Comparison of ENCODE assay signal across 8 cellular contexts in the genomic region with DNA sequence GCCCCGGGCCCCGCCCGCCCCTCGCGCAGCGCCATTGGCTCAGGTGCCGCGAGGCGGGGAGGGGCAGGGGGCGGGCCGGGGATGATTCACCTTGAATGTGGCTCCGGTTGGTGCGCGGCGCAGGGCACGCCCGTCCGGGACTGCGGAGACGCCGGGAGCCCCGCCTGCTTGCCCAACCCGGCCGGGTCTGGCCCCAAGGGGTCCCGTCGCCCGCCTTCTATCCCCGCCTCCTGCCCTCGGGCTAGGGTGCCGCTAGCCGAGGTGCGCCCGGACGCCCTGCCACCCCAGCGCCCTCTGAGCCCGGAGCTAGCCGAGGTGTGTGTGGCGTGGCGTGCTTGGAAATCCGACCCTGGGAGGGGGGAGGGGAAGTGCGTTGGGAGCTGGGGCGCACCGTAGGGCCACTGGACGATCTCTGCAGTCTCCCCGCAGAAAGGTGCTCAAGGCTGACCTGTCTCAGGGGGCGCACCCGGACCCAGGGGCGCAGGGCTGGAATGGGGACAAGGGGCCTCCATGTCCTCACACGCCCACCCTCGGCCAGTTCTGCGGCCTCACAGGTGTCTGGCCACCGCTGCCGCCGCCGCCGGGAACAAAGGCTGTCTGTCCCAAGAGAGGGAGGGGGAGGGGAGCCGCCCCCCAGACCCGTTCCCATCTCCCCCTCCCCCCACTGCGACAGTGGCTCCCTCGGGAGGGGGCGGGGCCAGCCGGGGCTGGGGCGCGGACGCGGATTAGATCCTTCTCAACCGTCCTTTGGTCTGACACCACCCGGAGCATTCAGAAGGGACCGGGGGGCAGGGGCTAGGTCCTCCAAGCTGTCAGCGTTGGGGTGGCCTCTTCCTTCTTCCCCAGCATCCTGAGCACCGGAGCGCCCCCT.
A peak's percentile ranks its signal among the peaks of the same experiment; 100 is the strongest.
DNase-seq lines count a peak whose midpoint lies in the region; ATAC-seq, FAIRE-seq and TF ChIP-seq lines count a peak whose summit lies in the region.

No MANE protein-coding gene starts in this region.

- H2AK5ac ChIP-seq in IMR-90 (ENCODE audit: low read depth, low read length): no peak overlapping the region

- H3K56ac ChIP-seq in IMR-90 (ENCODE audit: extremely low read depth, insufficient read depth, low read length): no peak overlapping the region

- H3K9me3 Mint-ChIP-seq in activated T-helper 2 cell treated with anti-CD3 and anti-CD28 coated beads, Interferon-gamma antibody, Interleukin-2, Interleukin-4, amounts not matched to agents 10 μg/mL and 5 μg/mL and 100 μg/mL, durations not matched to agents 14 hours and 24 hours and 36 hours: no peaks in the 10 kb centered on the region

- H4K8ac ChIP-seq in IMR-90 (ENCODE audit: low read depth in 2 of 2, low read length in 2 of 2): no peak overlapping the region

- H4K20me1 ChIP-seq in IMR-90 (ENCODE audit: insufficient read depth, low read length): peaks cover 35% of the 10 kb centered on the region

- no peak overlapping the region for H4K91ac ChIP-seq in IMR-90 (ENCODE audit: insufficient read depth, low read depth, low read length)

- no peak overlapping the region for H2BK120ac ChIP-seq in IMR-90 (ENCODE audit: low read depth, low read length)

- no peak overlapping the region for H2BK20ac ChIP-seq in IMR-90 (ENCODE audit: low read depth, low read length)

- H3K4me1 ChIP-seq in IMR-90 (ENCODE audit: control insufficient read depth, insufficient read depth, low read length): peaks cover 2% of the 10 kb centered on the region; the same call in 1 of the 2 replicates
- peaks cover 28% of the 10 kb centered on the region for H3K4me1 ChIP-seq in iPS-15b (ENCODE audit: control insufficient read depth, insufficient read depth, low read length)

- peak overlapping the region; percentile 78 for H3K4me3 Mint-ChIP-seq in activated T-helper 2 cell treated with anti-CD3 and anti-CD28 coated beads, Interferon-gamma antibody, Interleukin-2, Interleukin-4, amounts not matched to agents 10 μg/mL and 5 μg/mL and 100 μg/mL, durations not matched to agents 14 hours and 24 hours and 36 hours (ENCODE audit: low read depth)

- in situ Hi-C loops in IMR-90 (cut with MboI; ENCODE audit: low sequenced_read_pairs): no loop called here

- H3K27me3 ChIP-seq in IMR-90 (ENCODE audit: control insufficient read depth, insufficient read depth, low read length) (peaks cover 97% of the 10 kb centered on the region), iPS-15b (ENCODE audit: control insufficient read depth, insufficient read depth, low read length) (peaks cover 69% of the 10 kb centered on the region)

- intact Hi-C loops in IMR-90 (cut with micrococcal nuclease): no loop called here
- intact Hi-C loops in activated T-helper 2 cell treated with anti-CD3 and anti-CD28 coated beads, Interferon-gamma antibody, Interleukin-2, Interleukin-4, amounts not matched to agents 10 μg/mL and 5 μg/mL and 100 μg/mL, durations not matched to agents 14 hours and 24 hours and 36 hours (cut with micrococcal nuclease): loop anchor here (2.0 to 10.0 kb wide), 3 partner anchors 44 to 954 kb away; a partner anchor contains a TSS

- peaks cover 61% of the 10 kb centered on the region for H3K27me3 Mint-ChIP-seq in activated T-helper 2 cell treated with anti-CD3 and anti-CD28 coated beads, Interferon-gamma antibody, Interleukin-2, Interleukin-4, amounts not matched to agents 10 μg/mL and 5 μg/mL and 100 μg/mL, durations not matched to agents 14 hours and 24 hours and 36 hours (ENCODE audit: low read depth)

- no peak overlapping the region for H2BK5ac ChIP-seq in IMR-90 (ENCODE audit: low read depth, low read length, poor library complexity, severe bottlenecking)

- H3K23ac ChIP-seq in IMR-90 (ENCODE audit: low read depth, low read length): no peak overlapping the region

- H3K4me3 ChIP-seq in IMR-90 (ENCODE audit: insufficient read depth, low read depth, low read length) (no peak overlapping the region), iPS-15b (ENCODE audit: low read depth, low read length) (peak overlapping the region; percentile 77)

- peak; percentile 9 for FAIRE-seq in GM12892 (lab: Jason Lieb, UNC)

- no peak overlapping the region for H2BK15ac ChIP-seq in IMR-90 (ENCODE audit: low read depth, low read length)

- TF ChIP-seq POLR2A in GM12892 (IDR thresholded peaks at IDR 0.05; ENCODE audit: low read depth, low read length) (no peak), IMR-90 (IDR thresholded peaks at IDR 0.05; ENCODE audit: low read depth, low read length) (no peak)

- H3K79me1 ChIP-seq in IMR-90 (ENCODE audit: low read depth in 1 of 2, low read length in 2 of 2): no peaks in the 10 kb centered on the region

- no peak overlapping the region for H3K14ac ChIP-seq in IMR-90 (replicated peaks; ENCODE audit: low read depth, low read length)

- dilution Hi-C loops in IMR-90 (cut with HindIII; ENCODE audit: low sequenced_read_pairs, unreplicated experiment): no loop called here

- no peak overlapping the region for H3K9ac ChIP-seq in IMR-90 (ENCODE audit: low read depth, low read length)
- H3K9ac ChIP-seq in iPS-15b (ENCODE audit: low read depth, low read length): no peak overlapping the region

- no peak overlapping the region for H3K4ac ChIP-seq in IMR-90 (ENCODE audit: low read depth, low read length)

- no peak overlapping the region for H3K4me2 ChIP-seq in IMR-90 (ENCODE audit: low read depth, low read length)

- DNase-seq in GM12892 (ENCODE audit: insufficient read length) (peak; percentile 73), IMR-90 (no peak), RKO (ENCODE audit: low spot score) (peak; percentile 93), SK-N-DZ (ENCODE audit: low spot score) (no peak)
- DNase-seq in activated T-helper 2 cell treated with anti-CD3 and anti-CD28 coated beads, Interferon-gamma antibody, Interleukin-2, Interleukin-4, amounts not matched to agents 10 μg/mL and 5 μg/mL and 100 μg/mL, durations not matched to agents 14 hours and 24 hours and 36 hours (ENCODE audit: low spot score): peak; percentile 44
- peak; percentile 77 for DNase-seq in stimulated activated CD4-positive, alpha-beta T cell treated with anti-CD3 and anti-CD28 coated beads, Interleukin-12 subunit alpha, Interleukin-12 subunit beta, amount 100 ng/mL, for 4 hours

- peaks cover 23% of the 10 kb centered on the region for H3K4me1 Mint-ChIP-seq in activated T-helper 2 cell treated with anti-CD3 and anti-CD28 coated beads, Interferon-gamma antibody, Interleukin-2, Interleukin-4, amounts not matched to agents 10 μg/mL and 5 μg/mL and 100 μg/mL, durations not matched to agents 14 hours and 24 hours and 36 hours (ENCODE audit: low read depth)

- H3K9me3 ChIP-seq in IMR-90 (ENCODE audit: control insufficient read depth, insufficient read depth, low read length): peaks cover 13% of the 10 kb centered on the region
- no peaks in the 10 kb centered on the region for H3K9me3 ChIP-seq in iPS-15b (ENCODE audit: control insufficient read depth, insufficient read depth, low read length)

- H3K18ac ChIP-seq in IMR-90 (ENCODE audit: low read depth, low read length): no peak overlapping the region

- no peak overlapping the region for H4K5ac ChIP-seq in IMR-90 (ENCODE audit: low read depth, low read length)

- POLR2A ChIA-PET in IMR-90 (lab: Charles Lee; ENCODE audit: unreplicated experiment): no interaction called here

- no peak overlapping the region for H3K27ac Mint-ChIP-seq in activated T-helper 2 cell treated with anti-CD3 and anti-CD28 coated beads, Interferon-gamma antibody, Interleukin-2, Interleukin-4, amounts not matched to agents 10 μg/mL and 5 μg/mL and 100 μg/mL, durations not matched to agents 14 hours and 24 hours and 36 hours

- 1% methylated on average over 26 of the region's 72 CpGs; no CpG with 5 or more reads in 1 of the 2 experiments for WGBS in IMR-90 (ENCODE audit: extremely low coverage in 2 of 2, insufficient read length in 1 of 2), 2 experiments

- peak overlapping the region; percentile 70 for H2AFZ ChIP-seq in IMR-90 (replicated peaks; ENCODE audit: low read length, poor library complexity)

- ATAC-seq in IMR-90 (ENCODE audit: low read depth) (peak; percentile 15; the same call in 1 of the 2 replicates), GM19455 (IDR thresholded peaks at IDR 0.05; ENCODE audit: unreplicated experiment) (no peak)

- H3K27ac ChIP-seq in IMR-90 (ENCODE audit: insufficient read depth, low read length): no peak overlapping the region

- H3K36me3 ChIP-seq in IMR-90 (ENCODE audit: control insufficient read depth, insufficient read depth, low read length) (no peaks in the 10 kb centered on the region), iPS-15b (ENCODE audit: control insufficient read depth, insufficient read depth, low read length) (no peaks in the 10 kb centered on the region)

- BruUV-seq in IMR-90 (replicated peaks; lab: Mats Ljungman, UMichigan): no TSS peak

- TF ChIP-seq RAD21 in IMR-90 (IDR thresholded peaks at IDR 0.05; ENCODE audit: low read length): no peak

- H3K36me3 Mint-ChIP-seq in activated T-helper 2 cell treated with anti-CD3 and anti-CD28 coated beads, Interferon-gamma antibody, Interleukin-2, Interleukin-4, amounts not matched to agents 10 μg/mL and 5 μg/mL and 100 μg/mL, durations not matched to agents 14 hours and 24 hours and 36 hours (ENCODE audit: low read depth): peaks cover 4% of the 10 kb centered on the region

- TF ChIP-seq CTCF in IMR-90 (conservative IDR thresholded peaks at IDR 0.05; ENCODE audit: low read depth, low read length): no peak

- CTCF ChIA-PET in IMR-90 (lab: Yijun Ruan, JAX): interaction anchor here (0.6 kb wide), 1 partner anchor 541 kb away, joined by 4 read pairs; no protein-coding TSS in a partner anchor

- no peak overlapping the region for H2AK9ac ChIP-seq in IMR-90 (replicated peaks; ENCODE audit: low read depth, low read length, poor library complexity)

- H3K9me1 ChIP-seq in IMR-90 (ENCODE audit: insufficient read depth, low read length): no peaks in the 10 kb centered on the region

TF ChIP-seq in IMR-90, 13 proteins besides CTCF, POLR2A, EP300 and RAD21 (continues in another document):
- TF ChIP-seq RCOR1 (IDR thresholded peaks at IDR 0.05; ENCODE audit: insufficient replicate concordance, low read length) (no peak), RFX5 (IDR thresholded peaks at IDR 0.05; ENCODE audit: low read depth, low read length) (no peak), CEBPB (IDR thresholded peaks at IDR 0.05; ENCODE audit: low read depth, low read length) (no peak), MAFK (IDR thresholded peaks at IDR 0.05; ENCODE audit: low read depth, low read length) (no peak), MAZ (IDR thresholded peaks at IDR 0.05; ENCODE audit: borderline replicate concordance, low read depth, low read length) (no peak), NFE2L2 (IDR thresholded peaks at IDR 0.05; ENCODE audit: low read depth, low read length) (no peak)
- TF ChIP-seq, protein P1, sequence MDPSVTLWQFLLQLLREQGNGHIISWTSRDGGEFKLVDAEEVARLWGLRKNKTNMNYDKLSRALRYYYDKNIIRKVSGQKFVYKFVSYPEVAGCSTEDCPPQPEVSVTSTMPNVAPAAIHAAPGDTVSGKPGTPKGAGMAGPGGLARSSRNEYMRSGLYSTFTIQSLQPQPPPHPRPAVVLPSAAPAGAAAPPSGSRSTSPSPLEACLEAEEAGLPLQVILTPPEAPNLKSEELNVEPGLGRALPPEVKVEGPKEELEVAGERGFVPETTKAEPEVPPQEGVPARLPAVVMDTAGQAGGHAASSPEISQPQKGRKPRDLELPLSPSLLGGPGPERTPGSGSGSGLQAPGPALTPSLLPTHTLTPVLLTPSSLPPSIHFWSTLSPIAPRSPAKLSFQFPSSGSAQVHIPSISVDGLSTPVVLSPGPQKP (IDR thresholded peaks at IDR 0.05; ENCODE audit: borderline replicate concordance, low read depth, low read length): no peak

Comparison
In these comparisons a context has a peak if more than half of its experiments do, and no peak if none do; other contexts are left out.
1. DNase-seq: peak in GM12892 (single experiment), RKO (single experiment), activated T-helper 2 cell treated with anti-CD3 and anti-CD28 coated beads, Interferon-gamma antibody, Interleukin-2, Interleukin-4, amounts not matched to agents 10 μg/mL and 5 μg/mL and 100 μg/mL, durations not matched to agents 14 hours and 24 hours and 36 hours (single experiment) and stimulated activated CD4-positive, alpha-beta T cell treated with anti-CD3 and anti-CD28 coated beads, Interleukin-12 subunit alpha, Interleukin-12 subunit beta, amount 100 ng/mL, for 4 hours (single experiment); none in IMR-90 (single experiment) and SK-N-DZ (single experiment).